8 cellular contexts compared by ENCODE assay signal in the genomic region with DNA sequence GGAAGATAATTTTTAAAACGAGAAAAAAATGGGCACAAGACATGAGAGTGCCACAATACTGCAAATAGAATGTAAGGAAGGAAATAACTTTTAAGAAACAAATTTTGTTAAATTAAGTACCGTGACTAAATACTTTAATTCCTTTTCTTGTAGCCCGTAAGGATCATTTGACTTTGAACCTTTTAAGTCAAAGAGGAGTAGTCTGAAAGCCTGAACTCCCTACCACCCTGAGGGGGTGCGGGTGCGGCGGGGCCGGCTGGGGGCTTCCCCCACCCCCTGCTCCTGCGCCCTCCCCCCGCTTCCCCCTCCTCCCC. TPM values are rescaled to one million over a fixed set of nuclear protein-coding genes. Genes with fewer than 3 reads are reported as not detected.
DNase-seq lines count a peak whose midpoint lies in the region; ATAC-seq and TF ChIP-seq lines count a peak whose summit lies in the region.

No MANE protein-coding gene starts in this region.

- TF ChIP-seq CTCF in WTC11 (IDR thresholded peaks at IDR 0.05), result no peak
- no peak for TF ChIP-seq CTCF in foreskin keratinocyte (conservative IDR thresholded peaks at IDR 0.05)
- TF ChIP-seq CTCF in retinal pigment epithelial cell (conservative IDR thresholded peaks at IDR 0.05; ENCODE audit: low read depth, low read length), result no peak

- no peak for ATAC-seq in WTC11
- ATAC-seq in foreskin keratinocyte, result no peak
- no peak for ATAC-seq in HG03097 (IDR thresholded peaks at IDR 0.05; ENCODE audit: low FRiP score, unreplicated experiment)

- DNase-seq in WTC11 (ENCODE audit: low spot score) (no peak), foreskin keratinocyte (no peak), retinal pigment epithelial cell (ENCODE audit: low read depth) (no peak), OCI-M2 (lab: John Stamatoyannopoulos, UW; ENCODE audit: unreplicated experiment) (no peak), NCI-H1694 treated with DMSO at 0.1 percent for 48 hours (lab: John Stamatoyannopoulos, UW) (no peak)
- DNase-seq in activated naive CD4-positive, alpha-beta T cell treated with Interleukin-2 at 50 U/mL for 16 hours, result no peak

- H3K9me3 Mint-ChIP-seq in WTC11, result peaks cover 8% of the 10 kb centered on the region

- H3K27me3 Mint-ChIP-seq in WTC11 (ENCODE audit: low read depth), result no peaks in the 10 kb centered on the region

- POLR2A ChIA-PET in WTC11 (lab: Charles Lee), result interaction anchor here (0.6 to 2.1 kb wide), 3 partner anchors 16 to 166 kb away, joined by 3 to 5 read pairs (median 3); partner anchors contain the start of gene LTV1

- peaks cover 76% of the 10 kb centered on the region for H3K4me1 Mint-ChIP-seq in WTC11

- H3K4me3 Mint-ChIP-seq in WTC11, result peak overlapping the region; percentile 59

- peaks cover 53% of the 10 kb centered on the region for H3K4me1 ChIP-seq in foreskin keratinocyte

- H3K4me3 ChIP-seq in GM08714 (ENCODE audit: low read length), result peak overlapping the region; percentile 91
- H3K4me3 ChIP-seq in retinal pigment epithelial cell (ENCODE audit: low read length), result peak overlapping the region; percentile 88

- CTCF ChIA-PET in WTC11 (lab: Charles Lee), result interaction anchor here (2.2 kb wide), 1 partner anchor 102 kb away, joined by 8 read pairs; no protein-coding TSS in a partner anchor

- H3K36me3 Mint-ChIP-seq in WTC11, result peaks cover 9% of the 10 kb centered on the region

- no peak overlapping the region for H3K27ac Mint-ChIP-seq in WTC11

- H3K27ac ChIP-seq in foreskin keratinocyte, result peak overlapping the region; percentile 52

- H3K27me3 ChIP-seq in foreskin keratinocyte, result no peaks in the 10 kb centered on the region

TF ChIP-seq in WTC11, 78 proteins besides CTCF, POLR2A, EP300 and RAD21:
- TF ChIP-seq TCF7 (CRISPR knock-in tag; IDR thresholded peaks at IDR 0.05; ENCODE audit: low read depth) (no peak), HMGA2 (CRISPR knock-in tag; IDR thresholded peaks at IDR 0.05) (no peak), NR2C2 (CRISPR knock-in tag; IDR thresholded peaks at IDR 0.05) (no peak), MLX (CRISPR knock-in tag; IDR thresholded peaks at IDR 0.05) (no peak), NFYB (CRISPR knock-in tag; conservative IDR thresholded peaks at IDR 0.05; ENCODE audit: low read depth) (no peak)

RNA-seq across cellular contexts. Expression of gene PHACTR2, which starts 0.2 kb away (rescaled TPM):
- total RNA-seq in WTC11 (2021), result 72.6 to 90.5 TPM (median 80.2 TPM) in 3 replicates
- 40.4 and 45.2 TPM in 2 replicates for total RNA-seq in foreskin keratinocyte
- polyA plus RNA-seq in foreskin keratinocyte, result 2.8 and 3.3 TPM in 2 replicates
